In genomic region chr11:35675901-35676610, GRCh38 we compare ENCODE assay signal across 2 cellular contexts.
TF ChIP-seq lines count a peak whose summit lies in the region.

No MANE protein-coding gene starts in this region.

TF ChIP-seq in SK-N-SH treated with all-trans-retinoic acid at 6 μM for 48 hours, 23 proteins besides CTCF, POLR2A, EP300 and RAD21:
- TF ChIP-seq ZFP3 (CRISPR knock-in tag; IDR thresholded peaks at IDR 0.05) (no peak), OSR1 (CRISPR knock-in tag; IDR thresholded peaks at IDR 0.05) (no peak), ZNF70 (CRISPR knock-in tag; IDR thresholded peaks at IDR 0.05) (no peak), GLIS3 (CRISPR knock-in tag; IDR thresholded peaks at IDR 0.05) (no peak), ZNF8 (CRISPR knock-in tag; IDR thresholded peaks at IDR 0.05) (no peak), ZNF565 (CRISPR knock-in tag; conservative IDR thresholded peaks at IDR 0.05; ENCODE audit: low read depth) (no peak), TCF4 (CRISPR knock-in tag; IDR thresholded peaks at IDR 0.05; ENCODE audit: borderline replicate concordance) (no peak), ARNTL (CRISPR knock-in tag; IDR thresholded peaks at IDR 0.05; ENCODE audit: borderline replicate concordance, low read depth) (no peak), ZC3H10 (CRISPR knock-in tag; IDR thresholded peaks at IDR 0.05) (no peak), CSDC2 (CRISPR knock-in tag; IDR thresholded peaks at IDR 0.05) (no peak), CREB5 (CRISPR knock-in tag; IDR thresholded peaks at IDR 0.05; ENCODE audit: low read depth) (no peak), TOX (CRISPR knock-in tag; IDR thresholded peaks at IDR 0.05; ENCODE audit: borderline replicate concordance) (no peak), ESRRG (CRISPR knock-in tag; IDR thresholded peaks at IDR 0.05) (no peak), ZFP30 (CRISPR knock-in tag; IDR thresholded peaks at IDR 0.05) (no peak), PPARA (CRISPR knock-in tag; IDR thresholded peaks at IDR 0.05; ENCODE audit: borderline replicate concordance) (no peak)
- TF ChIP-seq, protein P1, sequence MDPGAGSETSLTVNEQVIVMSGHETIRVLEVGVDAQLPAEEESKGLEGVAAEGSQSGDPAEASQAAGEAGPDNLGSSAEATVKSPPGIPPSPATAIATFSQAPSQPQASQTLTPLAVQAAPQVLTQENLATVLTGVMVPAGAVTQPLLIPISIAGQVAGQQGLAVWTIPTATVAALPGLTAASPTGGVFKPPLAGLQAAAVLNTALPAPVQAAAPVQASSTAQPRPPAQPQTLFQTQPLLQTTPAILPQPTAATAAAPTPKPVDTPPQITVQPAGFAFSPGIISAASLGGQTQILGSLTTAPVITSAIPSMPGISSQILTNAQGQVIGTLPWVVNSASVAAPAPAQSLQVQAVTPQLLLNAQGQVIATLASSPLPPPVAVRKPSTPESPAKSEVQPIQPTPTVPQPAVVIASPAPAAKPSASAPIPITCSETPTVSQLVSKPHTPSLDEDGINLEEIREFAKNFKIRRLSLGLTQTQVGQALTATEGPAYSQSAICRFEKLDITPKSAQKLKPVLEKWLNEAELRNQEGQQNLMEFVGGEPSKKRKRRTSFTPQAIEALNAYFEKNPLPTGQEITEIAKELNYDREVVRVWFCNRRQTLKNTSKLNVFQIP (CRISPR knock-in tag; IDR thresholded peaks at IDR 0.05; ENCODE audit: borderline replicate concordance, low read depth), result no peak
TF ChIP-seq in SK-N-SH treated with all-trans-retinoic acid at 6 μM for 48 hours: peak in this region for 0.

TF ChIP-seq in SK-N-SH, 30 proteins besides CTCF, POLR2A, EP300 and RAD21:
- TF ChIP-seq REST (IDR thresholded peaks at IDR 0.05; ENCODE audit: low read depth, low read length) (no peak), RCOR1 (IDR thresholded peaks at IDR 0.05; ENCODE audit: low read length) (no peak), FOXJ3 (CRISPR knock-in tag; IDR thresholded peaks at IDR 0.05) (no peak), IRF3 (IDR thresholded peaks at IDR 0.05; ENCODE audit: low read depth, low read length) (no peak)
TF ChIP-seq in SK-N-SH: peak in this region for 0.
